10 cellular contexts compared by ENCODE assay signal in genomic region chrX:397575-397974, GRCh38. TPM values are rescaled to one million over a fixed set of nuclear protein-coding genes. Genes with fewer than 3 reads are reported as not detected.
DNase-seq lines count a peak whose midpoint lies in the region; ATAC-seq and TF ChIP-seq lines count a peak whose summit lies in the region.
"Had no signal": no experiment of that assay in that cellular context is flagged by ENCODE, and none has a peak within 500 bp of the region (broad histone marks: within the 10 kb centered on the region; RNA-seq: fewer than 3 reads in every experiment).

No MANE protein-coding gene starts in this region.

- ATAC-seq in gastroesophageal sphincter: peak; percentile 28
- ATAC-seq in GM18861 (IDR thresholded peaks at IDR 0.05; ENCODE audit: unreplicated experiment): no peak
- no peak for ATAC-seq in GM19463 (IDR thresholded peaks at IDR 0.05; ENCODE audit: unreplicated experiment)
- ATAC-seq in GM18867 (IDR thresholded peaks at IDR 0.05; ENCODE audit: unreplicated experiment): no peak

- no peak overlapping the region for H3K27ac ChIP-seq in gastroesophageal sphincter

- no peak for TF ChIP-seq CTCF in gastroesophageal sphincter (IDR thresholded peaks at IDR 0.05)

- TF ChIP-seq POLR2A in gastroesophageal sphincter (IDR thresholded peaks at IDR 0.05): no peak

- H3K4me1 ChIP-seq in adipocyte (ENCODE audit: control insufficient read depth, insufficient read depth, low read length) (no peaks in the 10 kb centered on the region), gastroesophageal sphincter (no peaks in the 10 kb centered on the region)
- H3K4me1 ChIP-seq: esophagus squamous epithelium had no signal

- WGBS in gastroesophageal sphincter (ENCODE audit: low coverage in 1 of 2), 2 donors: 9 to 22% methylated on average over 20 of the region's 20 CpGs

- H3K27me3 ChIP-seq in adipocyte (replicated peaks; ENCODE audit: control insufficient read depth, insufficient read depth, low read length) (no peaks in the 10 kb centered on the region), gastroesophageal sphincter (no peaks in the 10 kb centered on the region)
- H3K27me3 ChIP-seq: esophagus squamous epithelium had no signal

- no peaks in the 10 kb centered on the region for H3K36me3 ChIP-seq in adipocyte (ENCODE audit: control insufficient read depth, insufficient read depth, low read length, severe bottlenecking)
- H3K36me3 ChIP-seq in gastroesophageal sphincter: no peaks in the 10 kb centered on the region
- H3K36me3 ChIP-seq: esophagus squamous epithelium had no signal

- H3K9ac ChIP-seq in adipocyte (ENCODE audit: low read length): no peak overlapping the region

- no peak for TF ChIP-seq EP300 in gastroesophageal sphincter (IDR thresholded peaks at IDR 0.05)

- H3K4me3 ChIP-seq in adipocyte (ENCODE audit: low read length): no peak overlapping the region
- H3K4me3 ChIP-seq in gastroesophageal sphincter: no peak overlapping the region
- H3K4me3 ChIP-seq: esophagus squamous epithelium had no signal

- H3K9me3 ChIP-seq in adipocyte (ENCODE audit: control insufficient read depth, low read length): no peaks in the 10 kb centered on the region
- no peaks in the 10 kb centered on the region for H3K9me3 ChIP-seq in gastroesophageal sphincter
- H3K9me3 ChIP-seq: esophagus squamous epithelium had no signal

- DNase-seq in EL: peak; percentile 93
- DNase-seq in adipocyte (ENCODE audit: low read depth): peak; percentile 71
- peak; percentile 70 for DNase-seq in non-pigmented ciliary epithelial cell (ENCODE audit: low read depth)
- DNase-seq in hippocampal formation (lab: John Stamatoyannopoulos, UW): no peak
- DNase-seq: CD4-positive, alpha-beta memory T cell; esophagus squamous epithelium had no signal

RNA-seq across cellular contexts. Expression of gene PPP2R3B, which starts 10.9 kb away (rescaled TPM):
- total RNA-seq in gastroesophageal sphincter: 1 to 10 TPM; 3.8 to 6.5 (median 5.1) TPM

Comparison
In these comparisons a context has a peak if more than half of its experiments do, and no peak if none do; other contexts are left out.
1. DNase-seq: peak in EL (single experiment), adipocyte (single experiment) and non-pigmented ciliary epithelial cell (single experiment); none in hippocampal formation (0 of 2).